Comparison of ENCODE assay signal across 8 cellular contexts in genomic region chr15:81274932-81275341, GRCh38. TPM values are rescaled to one million over a fixed set of nuclear protein-coding genes. Genes with fewer than 3 reads are reported as not detected.
DNase-seq lines count a peak whose midpoint lies in the region; ATAC-seq, FAIRE-seq and TF ChIP-seq lines count a peak whose summit lies in the region.

No MANE protein-coding gene starts in this region.

- peak; percentile 84 for DNase-seq in DMS114 treated with DMSO at 0.1 percent for 48 hours (lab: John Stamatoyannopoulos, UW; ENCODE audit: unreplicated experiment)
- peak; percentile 44 for DNase-seq in RCC 7860 (ENCODE audit: low spot score)
- peak; percentile 65 for DNase-seq in activated T-helper 1 cell treated with Interleukin-2 at 50 U/mL for 16 hours (ENCODE audit: low read depth)
- peak; percentile 86 for DNase-seq in fibroblast of villous mesenchyme (ENCODE audit: low read depth)
- DNase-seq in non-pigmented ciliary epithelial cell (ENCODE audit: low read depth), result peak; percentile 38
- peak; percentile 78 for DNase-seq in testis

- no peak overlapping the region for H3K27ac ChIP-seq in testis

- no peaks in the 10 kb centered on the region for H3K27me3 ChIP-seq in testis

- H3K36me3 ChIP-seq in testis (ENCODE audit: low read depth, missing control alignments), result no peaks in the 10 kb centered on the region

- no peak overlapping the region for H3K4me3 ChIP-seq in fibroblast of villous mesenchyme (ENCODE audit: low read depth, low read length)
- no peak overlapping the region for H3K4me3 ChIP-seq in testis

- H3K9me3 ChIP-seq in testis, result no peaks in the 10 kb centered on the region

- H3K4me3 Mint-ChIP-seq in IgD-negative memory B cell, result peak overlapping the region in 2 of 4 donors; percentile 47 to 77

- intact Hi-C loops in testis (cut with DNase I; ENCODE audit: low total_unique reads), result loop anchor here (5.0 to 10.0 kb wide), 2 partner anchors 60 to 127 kb away; no protein-coding TSS in a partner anchor

- ATAC-seq in GM21526 (IDR thresholded peaks at IDR 0.05; ENCODE audit: low FRiP score, unreplicated experiment), result peak; percentile 78

- TF ChIP-seq POLR2A in testis (IDR thresholded peaks at IDR 0.05), result no peak

- H3K9me3 Mint-ChIP-seq in IgD-negative memory B cell, result peaks cover 0 to 8% (median 8%) of the 10 kb centered on the region in 3 donors

- no peak for FAIRE-seq in RCC 7860 (lab: Jason Lieb, UNC)

- H3K27me3 Mint-ChIP-seq in IgD-negative memory B cell, result no peaks in the 10 kb centered on the region

- H3K4me1 ChIP-seq in testis, result peaks cover 13% of the 10 kb centered on the region

- H3K27ac Mint-ChIP-seq in IgD-negative memory B cell, result peak overlapping the region; percentile 3 to 56 (median 30)

- peaks cover 5% of the 10 kb centered on the region for H3K36me3 Mint-ChIP-seq in IgD-negative memory B cell

- 25% methylated on average over 9 of the region's 9 CpGs for WGBS in testis, 2 donors

- TF ChIP-seq CTCF in fibroblast of villous mesenchyme (IDR thresholded peaks at IDR 0.05; ENCODE audit: insufficient read depth, low read depth, low read length), result peak; percentile 90
- TF ChIP-seq CTCF in testis (IDR thresholded peaks at IDR 0.05), result peak; percentile 78 to 93 (median 85)

- peaks cover 10 to 16% (median 11%) of the 10 kb centered on the region in 3 donors for H3K4me1 Mint-ChIP-seq in IgD-negative memory B cell

RNA-seq across cellular contexts. Expression of gene STARD5, which starts 49.0 kb away (rescaled TPM):
- 8.4 TPM for polyA plus RNA-seq in IgD-negative memory B cell
- total RNA-seq in fibroblast of villous mesenchyme, result 9.3 and 14.7 TPM in 2 replicates
- 10 to 100 TPM; 15.7 to 16.2 TPM for total RNA-seq in testis
- 8.7 TPM for polyA plus RNA-seq in testis (ENCODE audit: insufficient read depth, low read depth, low replicate concordance)
